7 cellular contexts compared by ENCODE assay signal in genomic region chr9:129026442-129027223, GRCh38. TPM values are rescaled to one million over a fixed set of nuclear protein-coding genes. Genes with fewer than 3 reads are reported as not detected.
A peak's percentile ranks its signal among the peaks of the same experiment; 100 is the strongest.
DNase-seq lines count a peak whose midpoint lies in the region; ATAC-seq lines count a peak whose summit lies in the region.

No MANE protein-coding gene starts in this region.

- no peaks in the 10 kb centered on the region for H3K9me3 Mint-ChIP-seq in naive thymus-derived CD8-positive, alpha-beta T cell

- H3K4me3 ChIP-seq in GM08714 (ENCODE audit: low read length) = peak overlapping the region; percentile 65; the same call in 1 of the 2 replicates

- DNase-seq in NCI-H748 (lab: John Stamatoyannopoulos, UW; ENCODE audit: unreplicated experiment) (peak; percentile 86), ecto neural progenitor cell (ENCODE audit: low spot score) (peak; percentile 71), NCI-H345 treated with DMSO at 0.1 percent for 48 hours (lab: John Stamatoyannopoulos, UW; ENCODE audit: unreplicated experiment) (no peak), SW480 (ENCODE audit: low spot score) (no peak)
- no peak for DNase-seq in naive thymus-derived CD8-positive, alpha-beta T cell

- no peak for ATAC-seq in naive thymus-derived CD8-positive, alpha-beta T cell
- ATAC-seq in HG02798 (IDR thresholded peaks at IDR 0.05; ENCODE audit: poor library complexity, unreplicated experiment) = no peak

- H3K36me3 Mint-ChIP-seq in naive thymus-derived CD8-positive, alpha-beta T cell = peaks cover 0 to 6% (median 0%) of the 10 kb centered on the region in 3 donors

- peaks cover 19 to 39% (median 29%) of the 10 kb centered on the region in 4 donors for H3K4me1 Mint-ChIP-seq in naive thymus-derived CD8-positive, alpha-beta T cell

- peak overlapping the region in 8 of 10 donors; percentile 53 to 87 (median 74) for H3K27ac Mint-ChIP-seq in naive thymus-derived CD8-positive, alpha-beta T cell

- H3K27me3 Mint-ChIP-seq in naive thymus-derived CD8-positive, alpha-beta T cell = no peaks in the 10 kb centered on the region

- peak overlapping the region; percentile 61 to 86 (median 80) for H3K4me3 Mint-ChIP-seq in naive thymus-derived CD8-positive, alpha-beta T cell

- POLR2A ChIA-PET in naive thymus-derived CD8-positive, alpha-beta T cell (lab: Charles Lee) = interaction anchor here (0.5 to 1.9 kb wide), 3 partner anchors 9 to 374 kb away, joined by 3 to 17 read pairs (median 4); partner anchors contain the start of gene MIGA2

RNA-seq across cellular contexts. Expression of gene SH3GLB2, which starts 1.5 kb away (rescaled TPM):
- 100 to 1,000 TPM; 109 to 113 TPM for total RNA-seq in naive thymus-derived CD8-positive, alpha-beta T cell
- polyA plus RNA-seq in naive thymus-derived CD8-positive, alpha-beta T cell = 10 to 100 TPM; 21.7 to 40.9 (median 37.8) TPM

RNA-seq across cellular contexts. Expression of gene MIGA2, which starts 9.8 kb away (rescaled TPM):
- total RNA-seq in naive thymus-derived CD8-positive, alpha-beta T cell = 10 to 100 TPM; 77.9 to 88.3 TPM
- polyA plus RNA-seq in naive thymus-derived CD8-positive, alpha-beta T cell = 10 to 100 TPM in 1 of 3 donors, 1 to 10 TPM in 2; 5.9 to 11.3 (median 7.2) TPM

RNA-seq across cellular contexts. Expression of gene DOLPP1, which starts 54.3 kb away (rescaled TPM):
- total RNA-seq in naive thymus-derived CD8-positive, alpha-beta T cell = 10 to 100 TPM in 1 of 2 experiments, 1 to 10 TPM in 1; 9.5 to 11.1 TPM
- 1 to 10 TPM; 5.7 to 7.9 (median 7.1) TPM for polyA plus RNA-seq in naive thymus-derived CD8-positive, alpha-beta T cell

Comparison
In these comparisons a context has a peak if more than half of its experiments do, and no peak if none do; other contexts are left out.
1. DNase-seq: peak in NCI-H748 (single experiment) and ecto neural progenitor cell (single experiment); none in naive thymus-derived CD8-positive, alpha-beta T cell (0 of 10), NCI-H345 treated with DMSO at 0.1 percent for 48 hours (single experiment) and SW480 (single experiment).